ENCODE assay signal across 20 cellular contexts in the genomic region with DNA sequence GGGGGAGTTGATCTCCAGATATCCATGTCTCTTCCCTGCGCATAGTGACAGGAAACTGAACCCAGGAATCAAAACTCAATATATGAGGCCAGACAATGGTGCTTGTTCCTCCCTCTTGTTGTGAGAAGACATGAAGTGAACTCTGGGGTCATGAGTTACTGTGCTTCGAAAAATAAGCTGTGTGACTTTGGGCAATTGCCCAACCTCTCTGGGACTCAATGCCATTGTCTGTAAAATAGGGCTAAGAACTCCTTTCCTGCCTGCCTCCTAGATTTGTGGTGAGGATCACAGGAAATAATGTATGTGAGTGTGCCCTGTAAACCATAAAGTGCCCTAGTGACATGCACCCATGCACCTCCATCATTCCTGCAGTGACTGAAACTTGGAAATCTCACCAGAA. TPM values are rescaled to one million over a fixed set of nuclear protein-coding genes. Genes with fewer than 3 reads are reported as not detected.
DNase-seq lines count a peak whose midpoint lies in the region; ATAC-seq, FAIRE-seq and TF ChIP-seq lines count a peak whose summit lies in the region.
"Had no signal": no experiment of that assay in that cellular context is flagged by ENCODE, and none has a peak within 500 bp of the region (broad histone marks: within the 10 kb centered on the region; RNA-seq: fewer than 3 reads in every experiment).

No MANE protein-coding gene starts in this region.

- H2AFZ ChIP-seq in HepG2 (ENCODE audit: low read length) = no peak overlapping the region
- peak overlapping the region; percentile 62 for H2AFZ ChIP-seq in neuronal stem cell (ENCODE audit: low read length)
- H2AFZ ChIP-seq: GM23248 had no signal

- no peaks in the 10 kb centered on the region for H3K9me3 ChIP-seq in HepG2 (ENCODE audit: low read length)
- H3K9me3 ChIP-seq in right lobe of liver = no peaks in the 10 kb centered on the region
- no peaks in the 10 kb centered on the region for H3K9me3 ChIP-seq in colonic mucosa
- peaks cover 3 to 16% of the 10 kb centered on the region in 2 donors for H3K9me3 ChIP-seq in neuronal stem cell (replicated peaks in 1 of 2; ENCODE audit: control insufficient read depth in 2 of 2, insufficient read depth in 1 of 2, low read depth in 1 of 2, low read length in 2 of 2)
- H3K9me3 ChIP-seq: MG63, thoracic aorta had no signal

- no peak overlapping the region for H3K4me3 ChIP-seq in HepG2 (replicated peaks in 1 of 3; ENCODE audit: insufficient read depth in 1 of 3, low read depth in 2 of 3, low read length in 3 of 3)
- H3K4me3 ChIP-seq in right lobe of liver = no peak overlapping the region
- H3K4me3 ChIP-seq in colonic mucosa = no peak overlapping the region
- no peak overlapping the region for H3K4me3 ChIP-seq in neuronal stem cell (ENCODE audit: low read length in 2 of 2)
- H3K4me3 ChIP-seq: GM23248, MG63, smooth muscle cell, thoracic aorta had no signal

- H2BK5ac ChIP-seq in neuronal stem cell (ENCODE audit: low read length) = no peak overlapping the region

- TF ChIP-seq RAD21 in HepG2 (CRISPR knock-in tag; IDR thresholded peaks at IDR 0.05) = no peak

- ATAC-seq in HepG2 = no peak
- ATAC-seq in right lobe of liver = no peak
- ATAC-seq: activated T-cell treated with anti-CD3 and anti-CD28 coated beads, Interleukin-2, amount 50 U/mL, for 72 hours had no signal

- TF ChIP-seq CTCF in HepG2 (CRISPR knock-in tag; IDR thresholded peaks at IDR 0.05) = no peak
- TF ChIP-seq CTCF in right lobe of liver (IDR thresholded peaks at IDR 0.05) = no peak
- TF ChIP-seq CTCF in colonic mucosa (IDR thresholded peaks at IDR 0.05) = no peak

- no peak for FAIRE-seq in HepG2 (lab: Jason Lieb, UNC)

- no peak overlapping the region for H3K4me2 ChIP-seq in HepG2 (ENCODE audit: low read depth, low read length)
- no peak overlapping the region for H3K4me2 ChIP-seq in neuronal stem cell (ENCODE audit: insufficient read depth, low read length, poor library complexity, severe bottlenecking)
- H3K4me2 ChIP-seq: smooth muscle cell had no signal

- H2AK5ac ChIP-seq in neuronal stem cell (ENCODE audit: low read depth, low read length) = peak overlapping the region; percentile 4

- no peaks in the 10 kb centered on the region for H3K36me3 ChIP-seq in HepG2 (replicated peaks in 1 of 2; ENCODE audit: control insufficient read depth in 1 of 2, insufficient read depth in 2 of 2, low read length in 2 of 2)
- H3K36me3 ChIP-seq in right lobe of liver = no peaks in the 10 kb centered on the region
- H3K36me3 ChIP-seq in colonic mucosa = no peaks in the 10 kb centered on the region
- no peaks in the 10 kb centered on the region for H3K36me3 ChIP-seq in neuronal stem cell (replicated peaks in 1 of 2; ENCODE audit: control insufficient read depth in 2 of 2, insufficient read depth in 2 of 2, low read length in 2 of 2)
- H3K36me3 ChIP-seq: brain microvascular endothelial cell, MG63, thoracic aorta, WERI-Rb-1 had no signal

- DNase-seq in HepG2 (ENCODE audit: low spot score) (no peak), right lobe of liver (no peak), colonic mucosa (peak; percentile 15), neuronal stem cell (ENCODE audit: low spot score) (no peak), NCI-H1930 (lab: John Stamatoyannopoulos, UW) (no peak), DMS153 treated with DMSO at 0.1 percent for 48 hours (lab: John Stamatoyannopoulos, UW; ENCODE audit: unreplicated experiment) (no peak), NCI-H2081 (lab: John Stamatoyannopoulos, UW) (no peak)
- DNase-seq in activated effector memory CD4-positive, alpha-beta T cell treated with anti-CD3 and anti-CD28 coated beads, Interleukin-2, amount 50 U/mL, for 16 hours = no peak
- DNase-seq: activated CD4-positive, alpha-beta T cell treated with anti-CD3 and anti-CD28 coated beads, Interleukin-2, amount 50 U/mL, for 48 hours; activated naive CD8-positive, alpha-beta T cell treated with anti-CD3 and anti-CD28 coated beads for 36 hours; activated T-cell treated with anti-CD3 and anti-CD28 coated beads, Interleukin-2, amount 50 U/mL, for 72 hours; brain microvascular endothelial cell; GM23248; MG63; NCI-H446; stimulated activated CD8-positive, alpha-beta memory T cell treated with anti-CD3 and anti-CD28 coated beads, Interleukin-4, amount 100 ng/mL, for 48 hours; T-helper 1 cell; WERI-Rb-1 had no signal

- H3K23ac ChIP-seq in neuronal stem cell (ENCODE audit: low read depth, low read length, poor library complexity) = no peak overlapping the region

- H3K79me1 ChIP-seq in neuronal stem cell (ENCODE audit: low read depth, low read length) = no peaks in the 10 kb centered on the region

- WGBS in HepG2 (ENCODE audit: low lambda C conversion rate) = 21% methylated on average over 2 of the region's 2 CpGs
- 95% methylated on average over 2 of the region's 2 CpGs for WGBS in right lobe of liver (ENCODE audit: insufficient coverage, low coverage, low lambda C conversion rate, missing lambda C conversion rate)
- no CpG with 5 or more reads among the region's 2 CpGs for WGBS in neuronal stem cell (ENCODE audit: extremely low coverage in 2 of 2, insufficient read length in 2 of 2, insufficient replicate concordance in 1 of 2), 2 donors

- H3K27me3 ChIP-seq in HepG2 (ENCODE audit: control insufficient read depth in 1 of 2, insufficient read depth in 2 of 2, low read length in 2 of 2) = peaks cover 3 to 11% of the 10 kb centered on the region in 2 experiments; a peak in 2 of 5 replicates
- H3K27me3 ChIP-seq in right lobe of liver = no peaks in the 10 kb centered on the region
- H3K27me3 ChIP-seq in colonic mucosa = no peaks in the 10 kb centered on the region
- peaks cover 0 to 13% (median 0%) of the 10 kb centered on the region in 3 experiments for H3K27me3 ChIP-seq in neuronal stem cell (ENCODE audit: control insufficient read depth in 3 of 3, insufficient read depth in 3 of 3, low read depth in 1 of 3, low read length in 3 of 3)
- H3K27me3 ChIP-seq: brain microvascular endothelial cell, MG63 had no signal

- no peak overlapping the region for H3K18ac ChIP-seq in neuronal stem cell (ENCODE audit: low read length)

- TF ChIP-seq POLR2A in HepG2 (IDR thresholded peaks at IDR 0.05; ENCODE audit: insufficient read depth in 1 of 2, low read depth in 2 of 2, low read length in 2 of 2) (no peak), right lobe of liver (IDR thresholded peaks at IDR 0.05) (no peak)

- peak overlapping the region; percentile 35 for H2BK120ac ChIP-seq in neuronal stem cell (ENCODE audit: low read depth, low read length)

- in situ Hi-C loops in HepG2 (cut with HindIII; ENCODE audit: extremely low pct_ligation_motif_present, low pct_unique_long_range_greater_than_20kb) = no loop called here

- BruUV-seq in HepG2 (replicated peaks; lab: Mats Ljungman, UMichigan) = no TSS peak

- no peak overlapping the region for H2BK12ac ChIP-seq in neuronal stem cell (ENCODE audit: low read length)

- TF ChIP-seq EP300 in HepG2 (IDR thresholded peaks at IDR 0.05; ENCODE audit: low read depth in 2 of 2, low read length in 2 of 2) (no peak), HepG2 (CRISPR knock-in tag; IDR thresholded peaks at IDR 0.05; ENCODE audit: borderline replicate concordance) (no peak)

- no peak overlapping the region for H2BK15ac ChIP-seq in neuronal stem cell (ENCODE audit: low read length)

- POLR2A ChIA-PET in HepG2 (lab: Yijun Ruan, JAX) = no interaction called here

- no peak overlapping the region for H4K91ac ChIP-seq in neuronal stem cell (ENCODE audit: low read depth, low read length, poor library complexity)

- H3K9ac ChIP-seq in HepG2 (ENCODE audit: insufficient read depth, low read depth, low read length) = no peak overlapping the region
- H3K9ac ChIP-seq in colonic mucosa (ENCODE audit: low read depth in 2 of 2, low read length in 2 of 2) = no peak overlapping the region
- no peak overlapping the region for H3K9ac ChIP-seq in neuronal stem cell (ENCODE audit: low read depth, low read length, poor library complexity)
- H3K9ac ChIP-seq: GM23248 had no signal

- peaks cover 77% of the 10 kb centered on the region for H3K4me1 ChIP-seq in HepG2 (ENCODE audit: insufficient read depth, low read length)
- H3K4me1 ChIP-seq in right lobe of liver = peaks cover 0 to 10% (median 5%) of the 10 kb centered on the region in 4 donors
- peaks cover 11% of the 10 kb centered on the region for H3K4me1 ChIP-seq in colonic mucosa
- H3K4me1 ChIP-seq in neuronal stem cell (ENCODE audit: control insufficient read depth in 2 of 2, insufficient read depth in 1 of 2, low read depth in 1 of 2, low read length in 2 of 2) = peaks cover 19 to 22% of the 10 kb centered on the region in 2 donors

- CTCF ChIA-PET in HepG2 (lab: Yijun Ruan, JAX; ENCODE audit: low intra/inter-chr PET ratio, low total read pairs) = no interaction called here

- H4K20me1 ChIP-seq in HepG2 (ENCODE audit: insufficient read depth, low read length) = no peaks in the 10 kb centered on the region

- H3K4ac ChIP-seq in neuronal stem cell (ENCODE audit: low read length) = no peak overlapping the region

- intact Hi-C loops in HepG2 (cut with micrococcal nuclease; ENCODE audit: unreplicated experiment) = loop anchor here (2.0 kb wide), 1 partner anchor 49 kb away; a partner anchor contains a TSS
- intact Hi-C loops in right lobe of liver (cut with DNase I) = no loop called here
- intact Hi-C loops in colonic mucosa (cut with DNase I) = no loop called here

- H3K27ac ChIP-seq in HepG2 (ENCODE audit: extremely low read length, insufficient read depth, low read length) = no peak overlapping the region
- H3K27ac ChIP-seq in right lobe of liver = no peak overlapping the region
- no peak overlapping the region for H3K27ac ChIP-seq in colonic mucosa
- no peak overlapping the region for H3K27ac ChIP-seq in neuronal stem cell (replicated peaks; ENCODE audit: low read length)
- H3K27ac ChIP-seq: brain microvascular endothelial cell, GM23248 had no signal

- H3K14ac ChIP-seq in neuronal stem cell (ENCODE audit: low read length) = no peak overlapping the region

- H3K79me2 ChIP-seq in HepG2 (ENCODE audit: insufficient read depth, low read length) = no peaks in the 10 kb centered on the region

- H4K8ac ChIP-seq in neuronal stem cell (ENCODE audit: low read depth, low read length) = no peak overlapping the region

RNA-seq across cellular contexts. Expression of a gene that starts 48.4 kb away (rescaled TPM):
- 25.7 and 27.5 TPM in 2 replicates for total RNA-seq in HepG2 (2016; rRNA removed; fragmentation: Illumina TruSeq; extraction: Trizol)
- 7.4 and 7.8 TPM in 2 replicates for total RNA-seq in HepG2 (2016; cell fraction: cytosol; rRNA removed; fragmentation: Illumina TruSeq; extraction: Trizol; ENCODE audit: low read depth)
- total RNA-seq in HepG2 (2016; cell fraction: insoluble cytoplasmic fraction; rRNA removed; fragmentation: Illumina TruSeq; extraction: Trizol) = 19.4 and 28.6 TPM in 2 replicates
- 14.0 and 17.5 TPM in 2 replicates for total RNA-seq in HepG2 (2016; cell fraction: membrane; rRNA removed; fragmentation: Illumina TruSeq; extraction: Trizol)
- total RNA-seq in HepG2 (2016; cell fraction: nucleus; rRNA removed; fragmentation: Illumina TruSeq; extraction: Trizol) = 45.1 and 48.0 TPM in 2 replicates
- 32.9 and 40.2 TPM in 2 replicates for polyA plus RNA-seq in HepG2 (2011; rRNA removed)
- polyA plus RNA-seq in HepG2 (2011; cell fraction: cytosol; rRNA removed) = 20.4 and 33.2 TPM in 2 replicates
- 7.1 and 9.3 TPM in 2 replicates for polyA plus RNA-seq in HepG2 (2011; cell fraction: nucleus; rRNA removed)
- polyA plus RNA-seq in HepG2 (2012) = 44.2 and 45.6 TPM in 2 replicates
- polyA plus RNA-seq in HepG2 (2016; cell fraction: cytosol; fragmentation: Illumina TruSeq; extraction: Trizol; ENCODE audit: low read depth) = 8.7 TPM in 2 replicates
- polyA plus RNA-seq in HepG2 (2016; cell fraction: insoluble cytoplasmic fraction; fragmentation: Illumina TruSeq; extraction: Trizol; ENCODE audit: low read depth) = 42.0 and 43.1 TPM in 2 replicates
- polyA plus RNA-seq in HepG2 (2016; cell fraction: membrane; fragmentation: Illumina TruSeq; extraction: Trizol; ENCODE audit: low read depth) = 15.9 and 18.3 TPM in 2 replicates
- polyA plus RNA-seq in HepG2 (2016; cell fraction: nucleus; fragmentation: Illumina TruSeq; extraction: Trizol; ENCODE audit: insufficient read depth, low read depth) = 71.1 and 87.2 TPM in 2 replicates
- 30.6 and 35.4 TPM in 2 replicates for polyA minus RNA-seq in HepG2 (2011; rRNA and poly(A)+ RNA removed; ENCODE audit: low replicate concordance)
- polyA minus RNA-seq in HepG2 (2011; cell fraction: cytosol; rRNA and poly(A)+ RNA removed) = 23.1 and 27.5 TPM in 2 replicates
- polyA minus RNA-seq in HepG2 (2011; cell fraction: nucleus; rRNA and poly(A)+ RNA removed) = 19.3 and 28.8 TPM in 2 replicates
- 10 to 100 TPM; 29.5 to 43.0 (median 37.1) TPM for total RNA-seq in right lobe of liver
- total RNA-seq in colonic mucosa = 10 to 100 TPM; 89.0 to 94.0 TPM
- 24.2 TPM for polyA plus RNA-seq in neuronal stem cell (2013, experiment 1 of 2)
- polyA plus RNA-seq in neuronal stem cell (2013, experiment 2 of 2) = 25.2 TPM
